In the genomic region with DNA sequence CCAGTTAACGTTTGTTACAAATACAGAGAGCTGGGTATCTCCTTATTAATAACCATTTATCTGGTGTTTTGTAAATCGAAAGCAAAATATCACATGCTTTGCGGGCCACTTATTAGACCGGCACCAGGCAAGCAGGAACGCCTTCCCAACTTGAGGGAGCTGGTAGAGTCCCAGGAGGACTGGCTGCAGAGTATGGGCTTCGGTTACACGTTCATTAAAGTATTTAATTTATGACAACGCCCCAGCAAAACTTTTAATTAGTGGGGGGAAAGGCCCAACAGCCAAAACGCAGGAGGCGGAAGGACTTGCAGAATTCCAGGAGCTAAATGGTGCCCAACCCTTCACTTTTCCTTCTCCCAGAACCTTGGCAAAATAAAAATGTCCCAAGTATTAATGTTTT, we compare ENCODE assay signal across 9 cellular contexts. TPM values are rescaled to one million over a fixed set of nuclear protein-coding genes. Genes with fewer than 3 reads are reported as not detected.
A peak's percentile ranks its signal among the peaks of the same experiment; 100 is the strongest.
DNase-seq lines count a peak whose midpoint lies in the region; ATAC-seq and TF ChIP-seq lines count a peak whose summit lies in the region.
"Had no signal": no experiment of that assay in that cellular context is flagged by ENCODE, and none has a peak within 500 bp of the region (broad histone marks: within the 10 kb centered on the region; RNA-seq: fewer than 3 reads in every experiment).

No MANE protein-coding gene starts in this region.

- H3K36me3 ChIP-seq in DOHH2 (ENCODE audit: control insufficient read depth, low read length) = no peaks in the 10 kb centered on the region
- peaks cover 2% of the 10 kb centered on the region; the same call in 1 of the 2 replicates for H3K36me3 ChIP-seq in Panc1 (ENCODE audit: control insufficient read depth, insufficient read depth, low read length)
- peaks cover 2% of the 10 kb centered on the region for H3K36me3 ChIP-seq in fibroblast of lung (ENCODE audit: control insufficient read depth, insufficient read depth, low read length)
- peaks cover 0 to 5% of the 10 kb centered on the region in 2 donors for H3K36me3 ChIP-seq in psoas muscle (ENCODE audit: insufficient read depth in 1 of 2, low read depth in 1 of 2)
- H3K36me3 ChIP-seq in neuronal stem cell (replicated peaks in 1 of 2; ENCODE audit: control insufficient read depth in 2 of 2, insufficient read depth in 2 of 2, low read length in 2 of 2) = peaks cover 0 to 12% of the 10 kb centered on the region in 2 donors

- POLR2A ChIA-PET in Panc1 (lab: Charles Lee) = no interaction called here

- 17 to 27% (median 18%) methylated on average over 10 of the region's 10 CpGs for WGBS in psoas muscle, 3 donors
- no CpG with 5 or more reads among the region's 10 CpGs for WGBS in neuronal stem cell (ENCODE audit: extremely low coverage in 2 of 2, insufficient read length in 2 of 2, insufficient replicate concordance in 1 of 2), 2 donors

- H2AFZ ChIP-seq in fibroblast of lung (ENCODE audit: low read length) = no peak overlapping the region
- H2AFZ ChIP-seq in neuronal stem cell (ENCODE audit: low read length) = no peak overlapping the region

- in situ Hi-C loops in Panc1 (cut with HindIII; ENCODE audit: low pct_unique_long_range_greater_than_20kb, low sequenced_read_pairs) = no loop called here

- no peak overlapping the region for H3K23ac ChIP-seq in neuronal stem cell (ENCODE audit: low read depth, low read length, poor library complexity)

- H3K79me2 ChIP-seq in DOHH2 (ENCODE audit: control insufficient read depth, low read length) (no peaks in the 10 kb centered on the region), fibroblast of lung (ENCODE audit: control insufficient read depth, insufficient read depth, low read length) (peaks cover 86% of the 10 kb centered on the region)

- DNase-seq in Panc1 (ENCODE audit: low read depth, low spot score) (no peak), fibroblast of lung (ENCODE audit: low read depth in 2 of 2) (peak in 1 of 2 donors; percentile 39), psoas muscle (no peak), neuronal stem cell (ENCODE audit: low spot score) (no peak), retina (no peak)
- no peak for DNase-seq in stimulated activated naive CD4-positive, alpha-beta T cell treated with Interleukin-2 at 50 U/mL for 16 hours (lab: John Stamatoyannopoulos, UW)
- DNase-seq: NK-92 treated with Interleukin-12 subunit alpha and Interleukin-12 subunit beta, amount 100 ng/mL, for 24 hours had no signal

- CTCF ChIA-PET in Panc1 (lab: Charles Lee) = no interaction called here

- no peak overlapping the region for H3K4ac ChIP-seq in neuronal stem cell (ENCODE audit: low read length)

- H3K27me3 ChIP-seq in DOHH2 (ENCODE audit: control insufficient read depth, low read length) = peaks cover 62% of the 10 kb centered on the region
- H3K27me3 ChIP-seq in Panc1 (ENCODE audit: control insufficient read depth, insufficient read depth, low read length) = no peaks in the 10 kb centered on the region
- H3K27me3 ChIP-seq in fibroblast of lung (ENCODE audit: control insufficient read depth, insufficient read depth, low read length) = no peaks in the 10 kb centered on the region
- no peaks in the 10 kb centered on the region for H3K27me3 ChIP-seq in psoas muscle (ENCODE audit: insufficient read depth in 3 of 3, low read length in 2 of 3)
- H3K27me3 ChIP-seq in neuronal stem cell (ENCODE audit: control insufficient read depth in 3 of 3, insufficient read depth in 3 of 3, low read depth in 1 of 3, low read length in 3 of 3) = peaks cover 0 to 40% (median 18%) of the 10 kb centered on the region in 3 experiments

- intact Hi-C loops in Panc1 (cut with micrococcal nuclease; ENCODE audit: unreplicated experiment) = loop anchor here (10.0 kb wide), 1 partner anchor 272 kb away; no protein-coding TSS in a partner anchor
- intact Hi-C loops in psoas muscle (cut with DNase I) = loop anchor here in 1 of 2 donors (5.0 kb wide), 1 partner anchor 175 kb away; no protein-coding TSS in a partner anchor

- TF ChIP-seq CTCF in DOHH2 (IDR thresholded peaks at IDR 0.05; ENCODE audit: low read depth, low read length, poor library complexity, severe bottlenecking) (no peak), Panc1 (IDR thresholded peaks at IDR 0.05) (no peak), fibroblast of lung (conservative IDR thresholded peaks at IDR 0.05 in 1 of 2, IDR thresholded peaks at IDR 0.05 in 1 of 2; ENCODE audit: low read depth in 1 of 2, low read length in 2 of 2) (no peak), psoas muscle (IDR thresholded peaks at IDR 0.05) (no peak)

- no peak overlapping the region for H3K14ac ChIP-seq in neuronal stem cell (ENCODE audit: low read length)

- H3K4me1 ChIP-seq in DOHH2 (ENCODE audit: control insufficient read depth, low read length) = peaks cover 54% of the 10 kb centered on the region
- H3K4me1 ChIP-seq in Panc1 (ENCODE audit: control insufficient read depth, insufficient read depth, low read length) = peaks cover 44% of the 10 kb centered on the region
- peaks cover 31% of the 10 kb centered on the region for H3K4me1 ChIP-seq in fibroblast of lung (ENCODE audit: control insufficient read depth, extremely low read depth, insufficient read depth, low read length)
- peaks cover 61% of the 10 kb centered on the region for H3K4me1 ChIP-seq in psoas muscle
- peaks cover 19 to 28% of the 10 kb centered on the region in 2 donors for H3K4me1 ChIP-seq in neuronal stem cell (ENCODE audit: control insufficient read depth in 2 of 2, insufficient read depth in 1 of 2, low read depth in 1 of 2, low read length in 2 of 2)

- H2BK15ac ChIP-seq in neuronal stem cell (ENCODE audit: low read length) = no peak overlapping the region

- H4K20me1 ChIP-seq in DOHH2 (ENCODE audit: control insufficient read depth, insufficient read depth, low read depth, low read length) (0 out of 2 replicates have a peak, but pooled peaks cover 4% of the 10 kb centered on the region), fibroblast of lung (ENCODE audit: control insufficient read depth, extremely low read depth, insufficient read depth, low read length) (no peaks in the 10 kb centered on the region)

- H3K79me1 ChIP-seq in neuronal stem cell (ENCODE audit: low read depth, low read length) = peaks cover 2% of the 10 kb centered on the region

- H3K18ac ChIP-seq in neuronal stem cell (ENCODE audit: low read length) = no peak overlapping the region

- H2BK12ac ChIP-seq in neuronal stem cell (ENCODE audit: low read length) = no peak overlapping the region

- no peak overlapping the region for H2BK5ac ChIP-seq in neuronal stem cell (ENCODE audit: low read length)

- 0 out of 2 replicates have a peak overlapping the region, but pooled peaks have one; percentile 74 for H3K4me2 ChIP-seq in DOHH2 (ENCODE audit: low read length)
- H3K4me2 ChIP-seq in fibroblast of lung (ENCODE audit: extremely low read depth, insufficient read depth, low read length) = peak overlapping the region; percentile 89
- no peak overlapping the region for H3K4me2 ChIP-seq in neuronal stem cell (ENCODE audit: insufficient read depth, low read length, poor library complexity, severe bottlenecking)

- H4K8ac ChIP-seq in neuronal stem cell (ENCODE audit: low read depth, low read length) = no peak overlapping the region

- peak overlapping the region; percentile 20 for H3K9ac ChIP-seq in fibroblast of lung (ENCODE audit: insufficient read depth, low read length)
- no peak overlapping the region for H3K9ac ChIP-seq in neuronal stem cell (ENCODE audit: low read depth, low read length, poor library complexity)

- no peaks in the 10 kb centered on the region for H3K9me2 ChIP-seq in DOHH2 (replicated peaks; ENCODE audit: control insufficient read depth, low read length)

- H3K9me3 ChIP-seq in DOHH2 (ENCODE audit: control insufficient read depth, insufficient read depth, low read length) (no peaks in the 10 kb centered on the region), Panc1 (ENCODE audit: control insufficient read depth, insufficient read depth, low read depth, low read length) (no peaks in the 10 kb centered on the region), fibroblast of lung (ENCODE audit: control insufficient read depth, insufficient read depth, low read depth, low read length) (no peaks in the 10 kb centered on the region), psoas muscle (no peaks in the 10 kb centered on the region), neuronal stem cell (replicated peaks in 1 of 2; ENCODE audit: control insufficient read depth in 2 of 2, insufficient read depth in 1 of 2, low read depth in 1 of 2, low read length in 2 of 2) (no peaks in the 10 kb centered on the region)

- no peak overlapping the region for H2AK5ac ChIP-seq in neuronal stem cell (ENCODE audit: low read depth, low read length)

- no peak overlapping the region for H4K91ac ChIP-seq in neuronal stem cell (ENCODE audit: low read depth, low read length, poor library complexity)

- no peaks in the 10 kb centered on the region for H3F3A ChIP-seq in DOHH2 (ENCODE audit: control insufficient read depth, insufficient read depth)

- no peak overlapping the region for H3K4me3 ChIP-seq in DOHH2 (ENCODE audit: low read length)
- H3K4me3 ChIP-seq in Panc1 (ENCODE audit: low read depth in 2 of 2, low read length in 2 of 2) = peak overlapping the region; percentile 81 to 94
- H3K4me3 ChIP-seq in fibroblast of lung (replicated peaks in 1 of 4; ENCODE audit: control extremely low read depth in 1 of 4, insufficient read depth in 1 of 4, low read depth in 3 of 4, low read length in 4 of 4) = peak overlapping the region; percentile 64 to 96 (median 89)
- peak overlapping the region; percentile 79 for H3K4me3 ChIP-seq in psoas muscle
- H3K4me3 ChIP-seq in neuronal stem cell (ENCODE audit: low read length in 2 of 2) = no peak overlapping the region

- H2BK120ac ChIP-seq in neuronal stem cell (ENCODE audit: low read depth, low read length) = no peak overlapping the region

- no peak for ATAC-seq in Panc1
- ATAC-seq in psoas muscle = no peak
- no peak for ATAC-seq in HG02763 (IDR thresholded peaks at IDR 0.05; ENCODE audit: unreplicated experiment)

- H3K27ac ChIP-seq in DOHH2 (ENCODE audit: low read depth, low read length) (no peak overlapping the region), Panc1 (ENCODE audit: low read length) (peak overlapping the region; percentile 90), fibroblast of lung (ENCODE audit: insufficient read depth, low read length) (peak overlapping the region; percentile 27), psoas muscle (peak overlapping the region; percentile 99), neuronal stem cell (replicated peaks; ENCODE audit: low read length) (no peak overlapping the region)

- no TSS peak for BruUV-seq in Panc1 (replicated peaks; lab: Mats Ljungman, UMichigan)

RNA-seq across cellular contexts. Expression of a gene that starts 3.7 kb away (rescaled TPM):
- total RNA-seq in Panc1 (2021; ENCODE audit: unreplicated experiment) (21.3 TPM), fibroblast of lung (16.3 and 23.1 TPM in 2 replicates), psoas muscle (10 to 100 TPM in 2 of 4 donors, 1 to 10 TPM in 2; 8.4 to 14.7 (median 10.4) TPM)
- 14.5 TPM for polyA plus RNA-seq in Panc1 (2012; ENCODE audit: insufficient read length)
- polyA plus RNA-seq in fibroblast of lung (6.1 and 8.1 TPM in 2 replicates), psoas muscle (1 to 10 TPM; 5.4 to 6.1 (median 5.8) TPM)
- polyA plus RNA-seq in fibroblast of lung (2012) = 5.0 and 7.1 TPM in 2 replicates
- polyA minus RNA-seq in fibroblast of lung (ENCODE audit: low replicate concordance) = 14.3 and 26.8 TPM in 2 replicates
- polyA plus RNA-seq in neuronal stem cell (2013, experiment 1 of 2) = 0.57 TPM
- 0.79 TPM for polyA plus RNA-seq in neuronal stem cell (2013, experiment 2 of 2)

Comparison
In these comparisons a context has a peak if more than half of its experiments do, and no peak if none do; other contexts are left out.
1. H3K27ac ChIP-seq: peak in Panc1 (single experiment), fibroblast of lung (single experiment) and psoas muscle (single experiment); none in DOHH2 (single experiment) and neuronal stem cell (single experiment).
2. H3K4me3 ChIP-seq: peak in Panc1 (2 of 2), fibroblast of lung (4 of 4) and psoas muscle (single experiment); none in DOHH2 (single experiment) and neuronal stem cell (0 of 2).